In the genomic region with DNA sequence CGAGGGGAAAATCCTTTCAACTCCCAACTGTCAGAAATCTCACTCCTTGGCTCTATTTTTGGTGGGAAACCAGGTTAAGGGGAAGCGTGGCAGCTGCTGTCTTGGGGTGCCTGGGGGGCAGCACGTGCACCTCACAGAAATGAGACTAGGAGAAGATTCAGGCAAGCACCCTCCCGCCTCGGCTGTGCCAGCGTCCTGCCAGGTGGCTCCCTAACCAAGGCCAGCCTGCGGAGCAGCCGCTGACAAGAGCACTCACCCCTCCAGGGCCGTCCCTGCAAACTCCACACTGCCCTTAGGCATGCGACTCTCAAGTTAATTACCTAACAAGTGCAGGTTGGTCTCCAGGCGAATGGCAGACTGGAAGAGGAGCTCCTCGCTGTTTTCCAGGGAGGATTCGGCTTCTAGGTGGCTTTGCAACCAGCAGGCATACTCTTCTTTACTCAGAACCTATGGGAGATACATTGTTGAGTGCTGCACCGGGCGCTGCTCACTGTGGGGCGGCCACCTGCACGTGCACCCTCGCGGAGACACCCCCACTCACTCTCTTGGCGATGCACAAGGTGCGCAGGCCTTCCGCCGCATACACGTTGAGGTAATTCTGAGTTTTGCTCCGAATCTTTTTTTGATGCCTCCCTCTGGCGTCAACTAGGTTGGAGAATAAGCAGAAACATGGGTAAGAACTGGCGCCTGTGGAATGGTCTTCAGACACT, we compare ENCODE assay signal across 1 cellular context.
TF ChIP-seq lines count a peak whose summit lies in the region.

No MANE protein-coding gene starts in this region.

TF ChIP-seq in GM23338, 12 proteins besides CTCF, POLR2A, EP300 and RAD21 (continued from another document):
- TF ChIP-seq, protein P1, sequence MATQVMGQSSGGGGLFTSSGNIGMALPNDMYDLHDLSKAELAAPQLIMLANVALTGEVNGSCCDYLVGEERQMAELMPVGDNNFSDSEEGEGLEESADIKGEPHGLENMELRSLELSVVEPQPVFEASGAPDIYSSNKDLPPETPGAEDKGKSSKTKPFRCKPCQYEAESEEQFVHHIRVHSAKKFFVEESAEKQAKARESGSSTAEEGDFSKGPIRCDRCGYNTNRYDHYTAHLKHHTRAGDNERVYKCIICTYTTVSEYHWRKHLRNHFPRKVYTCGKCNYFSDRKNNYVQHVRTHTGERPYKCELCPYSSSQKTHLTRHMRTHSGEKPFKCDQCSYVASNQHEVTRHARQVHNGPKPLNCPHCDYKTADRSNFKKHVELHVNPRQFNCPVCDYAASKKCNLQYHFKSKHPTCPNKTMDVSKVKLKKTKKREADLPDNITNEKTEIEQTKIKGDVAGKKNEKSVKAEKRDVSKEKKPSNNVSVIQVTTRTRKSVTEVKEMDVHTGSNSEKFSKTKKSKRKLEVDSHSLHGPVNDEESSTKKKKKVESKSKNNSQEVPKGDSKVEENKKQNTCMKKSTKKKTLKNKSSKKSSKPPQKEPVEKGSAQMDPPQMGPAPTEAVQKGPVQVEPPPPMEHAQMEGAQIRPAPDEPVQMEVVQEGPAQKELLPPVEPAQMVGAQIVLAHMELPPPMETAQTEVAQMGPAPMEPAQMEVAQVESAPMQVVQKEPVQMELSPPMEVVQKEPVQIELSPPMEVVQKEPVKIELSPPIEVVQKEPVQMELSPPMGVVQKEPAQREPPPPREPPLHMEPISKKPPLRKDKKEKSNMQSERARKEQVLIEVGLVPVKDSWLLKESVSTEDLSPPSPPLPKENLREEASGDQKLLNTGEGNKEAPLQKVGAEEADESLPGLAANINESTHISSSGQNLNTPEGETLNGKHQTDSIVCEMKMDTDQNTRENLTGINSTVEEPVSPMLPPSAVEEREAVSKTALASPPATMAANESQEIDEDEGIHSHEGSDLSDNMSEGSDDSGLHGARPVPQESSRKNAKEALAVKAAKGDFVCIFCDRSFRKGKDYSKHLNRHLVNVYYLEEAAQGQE (IDR thresholded peaks at IDR 0.05; ENCODE audit: unreplicated experiment): no peak
TF ChIP-seq in GM23338: peak in this region for 0.
